ENCODE assay signal across 8 cellular contexts in genomic region chr10:119177708-119178370, GRCh38. TPM values are rescaled to one million over a fixed set of nuclear protein-coding genes. Genes with fewer than 3 reads are reported as not detected.
DNase-seq lines count a peak whose midpoint lies in the region; ATAC-seq and TF ChIP-seq lines count a peak whose summit lies in the region.

No MANE protein-coding gene starts in this region.

- H2AFZ ChIP-seq in hepatocyte = peak overlapping the region; percentile 43

- H3K9me3 Mint-ChIP-seq in activated T-cell treated with anti-CD3 and anti-CD28 coated beads, Interleukin-2, amount 50 U/mL, for 72 hours = no peaks in the 10 kb centered on the region

- H3K79me2 ChIP-seq in hepatocyte = peaks cover 39% of the 10 kb centered on the region

- H3K27ac Mint-ChIP-seq in activated T-cell treated with anti-CD3 and anti-CD28 coated beads, Interleukin-2, amount 50 U/mL, for 72 hours = peak overlapping the region; percentile 96

- H3K4me3 Mint-ChIP-seq in activated T-cell treated with anti-CD3 and anti-CD28 coated beads, Interleukin-2, amount 50 U/mL, for 72 hours = peak overlapping the region; percentile 82 to 98

- no peaks in the 10 kb centered on the region for H3K9me2 ChIP-seq in hepatocyte (replicated peaks; ENCODE audit: insufficient read depth)

- peaks cover 12 to 13% of the 10 kb centered on the region in 2 donors for H3K36me3 Mint-ChIP-seq in activated T-cell treated with anti-CD3 and anti-CD28 coated beads, Interleukin-2, amount 50 U/mL, for 72 hours (ENCODE audit: insufficient read depth in 2 of 2)

- TF ChIP-seq CTCF in hepatocyte (IDR thresholded peaks at IDR 0.05; ENCODE audit: poor library complexity) = no peak
- TF ChIP-seq CTCF in spleen (IDR thresholded peaks at IDR 0.05 in 8 of 11, conservative IDR thresholded peaks at IDR 0.05 in 3 of 11) = no peak

- peak; percentile 63 to 64 for DNase-seq in activated T-cell treated with anti-CD3 and anti-CD28 coated beads, Interleukin-2, amount 50 U/mL, for 72 hours
- no peak for DNase-seq in hepatocyte (ENCODE audit: low spot score)
- no peak for DNase-seq in spleen
- no peak for DNase-seq in AG20443 (ENCODE audit: low spot score)
- no peak for DNase-seq in SHP77 treated with DMSO at 0.1 percent for 48 hours (lab: John Stamatoyannopoulos, UW)

- H3K27ac ChIP-seq in hepatocyte = peak overlapping the region; percentile 91
- H3K27ac ChIP-seq in spleen = peak overlapping the region in 7 of 8 donors; percentile 89 to 94 (median 92)

- no peaks in the 10 kb centered on the region for H4K20me1 ChIP-seq in hepatocyte (ENCODE audit: insufficient read depth, poor library complexity, severe bottlenecking)

- H3K36me3 ChIP-seq in hepatocyte (replicated peaks; ENCODE audit: insufficient read depth, low read depth) (no peaks in the 10 kb centered on the region), spleen (peaks cover 0 to 43% (median 27%) of the 10 kb centered on the region in 6 donors)

- WGBS in hepatocyte (ENCODE audit: low lambda C conversion rate, missing lambda C conversion rate) = 18% methylated on average over 21 of the region's 21 CpGs
- WGBS in spleen, 5 donors = 23 to 25% (median 24%) methylated on average over 21 of the region's 21 CpGs

- H3K9me3 ChIP-seq in hepatocyte (ENCODE audit: low read depth) = no peaks in the 10 kb centered on the region
- H3K9me3 ChIP-seq in spleen = no peaks in the 10 kb centered on the region

- TF ChIP-seq POLR2A in spleen (IDR thresholded peaks at IDR 0.05) = no peak

- H3K4me3 ChIP-seq in hepatocyte = peak overlapping the region; percentile 76
- H3K4me3 ChIP-seq in spleen = peak overlapping the region; percentile 69 to 85 (median 78)

- H3K4me1 ChIP-seq in hepatocyte (ENCODE audit: insufficient read depth) = peaks cover 17% of the 10 kb centered on the region
- H3K4me1 ChIP-seq in spleen = peaks cover 6 to 59% (median 29%) of the 10 kb centered on the region in 6 donors

- intact Hi-C loops in spleen (cut with DNase I; ENCODE audit: low total_unique reads) = no loop called here

- ATAC-seq in GM19455 (IDR thresholded peaks at IDR 0.05; ENCODE audit: unreplicated experiment) = peak; percentile 8
- peak; percentile 21 for ATAC-seq in HG03439 (IDR thresholded peaks at IDR 0.05; ENCODE audit: unreplicated experiment)
- peak; percentile 64 to 67 for ATAC-seq in activated T-cell treated with anti-CD3 and anti-CD28 coated beads, Interleukin-2, amount 50 U/mL, for 72 hours (replicated peaks in 1 of 2)
- no peak for ATAC-seq in GM19463 (IDR thresholded peaks at IDR 0.05; ENCODE audit: unreplicated experiment)

- H3K27me3 ChIP-seq in hepatocyte = no peaks in the 10 kb centered on the region
- no peaks in the 10 kb centered on the region for H3K27me3 ChIP-seq in spleen (replicated peaks in 1 of 7)

- no peaks in the 10 kb centered on the region for H3K27me3 Mint-ChIP-seq in activated T-cell treated with anti-CD3 and anti-CD28 coated beads, Interleukin-2, amount 50 U/mL, for 72 hours (ENCODE audit: low read depth)

- peak overlapping the region; percentile 84 for H3K4me2 ChIP-seq in hepatocyte

- peaks cover 56% of the 10 kb centered on the region for H3K4me1 Mint-ChIP-seq in activated T-cell treated with anti-CD3 and anti-CD28 coated beads, Interleukin-2, amount 50 U/mL, for 72 hours (ENCODE audit: low read depth)

RNA-seq across cellular contexts. Expression of gene PRDX3, which starts 0.8 kb away (rescaled TPM):
- total RNA-seq in activated T-cell treated with anti-CD3 and anti-CD28 coated beads, Interleukin-2, amount 50 U/mL, for 72 hours = 100 to 1,000 TPM; 125 to 134 TPM
- total RNA-seq in hepatocyte (326 and 333 TPM in 2 replicates), spleen (100 to 1,000 TPM in 3 of 7 donors, 10 to 100 TPM in 4; 77.5 to 138 (median 98.7) TPM)
- polyA plus RNA-seq in hepatocyte (282 and 294 TPM in 2 replicates), spleen (100 to 1,000 TPM in 1 of 3 donors, 10 to 100 TPM in 2; 61.9 to 130 (median 94.2) TPM)

RNA-seq across cellular contexts. Expression of gene SFXN4, which starts 12.3 kb away (rescaled TPM):
- 10 to 100 TPM; 31.0 to 35.1 TPM for total RNA-seq in activated T-cell treated with anti-CD3 and anti-CD28 coated beads, Interleukin-2, amount 50 U/mL, for 72 hours
- total RNA-seq in hepatocyte (22.8 and 27.2 TPM in 2 replicates), spleen (10 to 100 TPM; 13.3 to 32.1 (median 21.3) TPM)
- polyA plus RNA-seq in hepatocyte (40.3 and 41.5 TPM in 2 replicates), spleen (10 to 100 TPM; 39.4 to 68.3 (median 58.2) TPM)

RNA-seq across cellular contexts. Expression of gene GRK5, which starts 29.5 kb away (rescaled TPM):
- 10 to 100 TPM; 24.8 to 28.1 TPM for total RNA-seq in activated T-cell treated with anti-CD3 and anti-CD28 coated beads, Interleukin-2, amount 50 U/mL, for 72 hours
- total RNA-seq in hepatocyte = 19.9 and 20.5 TPM in 2 replicates
- 7.6 and 8.7 TPM in 2 replicates for polyA plus RNA-seq in hepatocyte
- 10 to 100 TPM; 47.2 to 85.2 (median 59.7) TPM for total RNA-seq in spleen
- polyA plus RNA-seq in spleen = 10 to 100 TPM; 15.5 to 25.0 (median 18.4) TPM

Comparison
In these comparisons a context has a peak if more than half of its experiments do, and no peak if none do; other contexts are left out.
1. DNase-seq: peak in activated T-cell treated with anti-CD3 and anti-CD28 coated beads, Interleukin-2, amount 50 U/mL, for 72 hours (2 of 2); none in hepatocyte (single experiment), spleen (single experiment), AG20443 (single experiment) and SHP77 treated with DMSO at 0.1 percent for 48 hours (single experiment).